ENCODE assay signal across 8 cellular contexts in the genomic region with DNA sequence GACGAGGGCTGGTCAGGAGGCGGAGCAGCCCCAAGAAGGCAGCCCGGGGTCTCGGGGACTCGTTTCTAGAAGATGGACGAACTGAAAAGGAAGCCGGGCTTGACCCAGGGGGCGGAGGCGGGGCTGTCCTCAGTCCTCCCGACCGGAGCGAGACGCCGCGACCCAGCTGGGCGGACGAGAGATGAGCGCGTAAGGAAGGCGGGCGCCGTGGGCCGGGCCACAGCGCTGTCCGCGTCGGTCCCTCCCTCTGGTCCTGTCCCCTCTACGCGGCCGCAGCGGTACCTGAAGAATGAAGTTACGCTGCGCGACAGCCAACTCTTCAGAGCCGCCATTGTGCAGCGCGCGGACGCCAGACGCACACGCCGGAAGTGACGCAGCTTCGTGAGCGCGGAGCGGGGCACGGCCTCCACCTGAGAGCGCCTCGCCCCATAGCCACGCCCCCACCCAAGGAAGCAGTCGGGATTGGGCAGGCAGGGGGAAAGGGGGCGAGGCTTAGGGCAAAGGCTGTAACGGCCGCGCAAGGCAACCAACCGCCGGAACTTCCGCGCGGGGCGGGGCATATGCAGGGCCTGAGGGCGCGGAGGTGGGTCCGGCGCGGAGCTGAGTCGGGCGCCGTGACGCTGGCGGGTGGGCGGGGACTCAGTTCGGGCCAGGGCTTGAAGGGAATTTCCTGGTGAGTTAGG.
DNase-seq lines count a peak whose midpoint lies in the region; ATAC-seq and TF ChIP-seq lines count a peak whose summit lies in the region.

A gene (minus strand): TSS at position 370 of the 683 bp plus-strand sequence. CDS start 38 bp downstream, at position 332.

- DNase-seq in AG09319 (ENCODE audit: extremely low read depth, low read depth), result peak; percentile 99
- DNase-seq in NCI-H446 treated with DMSO at 0.1 percent for 48 hours (lab: John Stamatoyannopoulos, UW), result peak; percentile 98
- DNase-seq in cerebellar cortex (ENCODE audit: low spot score), result peak; percentile 99
- peak; percentile 100 for DNase-seq in iris pigment epithelial cell (ENCODE audit: low read depth)
- peak; percentile 100 for DNase-seq in stimulated activated CD4-positive, alpha-beta T cell treated with anti-CD3 and anti-CD28 coated beads, Interleukin-12 subunit alpha, Interleukin-12 subunit beta, amount 100 ng/mL, for 4 hours

- peak; percentile 86 for ATAC-seq in GM19035 (IDR thresholded peaks at IDR 0.05; ENCODE audit: unreplicated experiment)
- ATAC-seq in HG03354 (IDR thresholded peaks at IDR 0.05; ENCODE audit: poor library complexity, severe bottlenecking, unreplicated experiment), result peak; percentile 94
- ATAC-seq in activated CD4-positive, CD25-positive, alpha-beta regulatory T cell treated with anti-CD3 and anti-CD28 coated beads, Interleukin-2, amount 50 U/mL, for 24 hours, result peak; percentile 93

- no peak for TF ChIP-seq CTCF in AG09319 (IDR thresholded peaks at IDR 0.05; ENCODE audit: low read depth, low read length)

Comparison
In these comparisons a context has a peak if more than half of its experiments do, and no peak if none do; other contexts are left out.
1. Peak in every context shown above with its lines: DNase-seq and ATAC-seq.